In the genomic region with DNA sequence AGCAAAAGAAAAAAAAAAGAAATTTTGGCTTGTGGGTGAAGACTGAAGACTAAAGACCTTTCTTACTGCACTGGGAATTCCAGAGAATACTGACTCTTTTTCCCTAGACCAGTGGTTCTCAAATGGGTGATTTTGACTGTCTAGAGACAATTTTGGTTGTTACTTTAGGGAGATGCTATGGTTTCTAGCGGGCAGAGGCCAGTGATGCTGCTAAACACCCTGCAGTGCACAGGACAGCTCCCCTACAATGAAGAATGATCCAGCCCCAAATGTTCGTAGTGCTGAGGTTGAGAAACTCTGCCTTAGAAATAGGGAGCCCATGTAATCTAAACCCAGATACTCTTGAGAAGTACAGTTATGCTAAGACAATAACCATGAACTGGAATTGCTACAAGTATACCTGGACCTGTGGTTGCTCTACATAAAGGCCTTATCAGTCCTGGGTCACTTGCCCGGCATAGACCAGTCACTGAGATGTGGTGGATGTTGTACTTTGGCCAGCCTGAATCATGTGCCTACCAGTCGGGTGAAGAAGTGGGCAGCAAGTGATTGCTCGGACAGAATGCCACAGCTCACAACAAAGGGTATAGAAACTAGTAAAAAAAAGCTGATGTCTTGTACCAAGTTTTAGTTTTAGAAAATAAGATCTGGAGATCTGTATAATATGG, we compare ENCODE assay signal across 1 cellular context.
TF ChIP-seq lines count a peak whose summit lies in the region.

No MANE protein-coding gene starts in this region.

TF ChIP-seq in SK-N-SH, 30 proteins besides CTCF, POLR2A, EP300 and RAD21 (continued from another document):
- TF ChIP-seq, protein P1, sequence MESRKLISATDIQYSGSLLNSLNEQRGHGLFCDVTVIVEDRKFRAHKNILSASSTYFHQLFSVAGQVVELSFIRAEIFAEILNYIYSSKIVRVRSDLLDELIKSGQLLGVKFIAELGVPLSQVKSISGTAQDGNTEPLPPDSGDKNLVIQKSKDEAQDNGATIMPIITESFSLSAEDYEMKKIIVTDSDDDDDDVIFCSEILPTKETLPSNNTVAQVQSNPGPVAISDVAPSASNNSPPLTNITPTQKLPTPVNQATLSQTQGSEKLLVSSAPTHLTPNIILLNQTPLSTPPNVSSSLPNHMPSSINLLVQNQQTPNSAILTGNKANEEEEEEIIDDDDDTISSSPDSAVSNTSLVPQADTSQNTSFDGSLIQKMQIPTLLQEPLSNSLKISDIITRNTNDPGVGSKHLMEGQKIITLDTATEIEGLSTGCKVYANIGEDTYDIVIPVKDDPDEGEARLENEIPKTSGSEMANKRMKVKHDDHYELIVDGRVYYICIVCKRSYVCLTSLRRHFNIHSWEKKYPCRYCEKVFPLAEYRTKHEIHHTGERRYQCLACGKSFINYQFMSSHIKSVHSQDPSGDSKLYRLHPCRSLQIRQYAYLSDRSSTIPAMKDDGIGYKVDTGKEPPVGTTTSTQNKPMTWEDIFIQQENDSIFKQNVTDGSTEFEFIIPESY (IDR thresholded peaks at IDR 0.05; ENCODE audit: borderline replicate concordance, low read depth) = no peak
- TF ChIP-seq, protein P2, sequence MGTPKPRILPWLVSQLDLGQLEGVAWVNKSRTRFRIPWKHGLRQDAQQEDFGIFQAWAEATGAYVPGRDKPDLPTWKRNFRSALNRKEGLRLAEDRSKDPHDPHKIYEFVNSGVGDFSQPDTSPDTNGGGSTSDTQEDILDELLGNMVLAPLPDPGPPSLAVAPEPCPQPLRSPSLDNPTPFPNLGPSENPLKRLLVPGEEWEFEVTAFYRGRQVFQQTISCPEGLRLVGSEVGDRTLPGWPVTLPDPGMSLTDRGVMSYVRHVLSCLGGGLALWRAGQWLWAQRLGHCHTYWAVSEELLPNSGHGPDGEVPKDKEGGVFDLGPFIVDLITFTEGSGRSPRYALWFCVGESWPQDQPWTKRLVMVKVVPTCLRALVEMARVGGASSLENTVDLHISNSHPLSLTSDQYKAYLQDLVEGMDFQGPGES (IDR thresholded peaks at IDR 0.05; ENCODE audit: low read depth, low read length) = no peak
